8 cellular contexts compared by ENCODE assay signal in genomic region chr5:94111209-94112004, GRCh38.
DNase-seq lines count a peak whose midpoint lies in the region; ATAC-seq, FAIRE-seq and TF ChIP-seq lines count a peak whose summit lies in the region.

No MANE protein-coding gene starts in this region.

- no peaks in the 10 kb centered on the region for H3K36me3 ChIP-seq in BJ (ENCODE audit: control insufficient read depth, insufficient read depth, low read length)

- ATAC-seq in HG03442 (IDR thresholded peaks at IDR 0.05; ENCODE audit: unreplicated experiment), result peak; percentile 100
- ATAC-seq in activated CD4-positive, alpha-beta T cell treated with anti-CD3 and anti-CD28 coated beads for 36 hours, result peak; percentile 97

- peak overlapping the region; percentile 93 for H3K27ac Mint-ChIP-seq in activated CD4-positive, alpha-beta T cell treated with anti-CD3 and anti-CD28 coated beads for 36 hours

- H3K4me3 ChIP-seq in BJ (ENCODE audit: low read depth, low read length), result peak overlapping the region; percentile 99

- H3K27me3 ChIP-seq in BJ (ENCODE audit: control insufficient read depth, insufficient read depth, low read length), result no peaks in the 10 kb centered on the region; the same call in 1 of the 2 replicates

- peak overlapping the region; percentile 91 for H3K4me3 Mint-ChIP-seq in activated CD4-positive, alpha-beta T cell treated with anti-CD3 and anti-CD28 coated beads for 36 hours

- CTCF ChIA-PET in BJ (lab: Yijun Ruan, JAX), result interaction anchor here (0.7 to 0.8 kb wide), 2 partner anchors 188 to 199 kb away, joined by 3 to 4 read pairs; no protein-coding TSS in a partner anchor
- CTCF ChIA-PET in activated CD4-positive, alpha-beta T cell treated with anti-CD3 and anti-CD28 coated beads for 36 hours (lab: Charles Lee), result no interaction called here

- DNase-seq in BJ (ENCODE audit: low read depth), result peak; percentile 86
- peak; percentile 81 for DNase-seq in GM19239 (ENCODE audit: insufficient read length, low spot score)
- DNase-seq in NCI-H510A treated with DMSO at 0.1 percent for 48 hours (lab: John Stamatoyannopoulos, UW), result peak; percentile 77
- DNase-seq in activated CD4-positive, alpha-beta T cell treated with anti-CD3 and anti-CD28 coated beads for 36 hours, result peak; percentile 96
- peak; percentile 98 for DNase-seq in kidney tubule cell (ENCODE audit: low spot score)
- DNase-seq in stimulated activated CD4-positive, alpha-beta T cell treated with anti-CD3 and anti-CD28 coated beads, Interleukin-1b, Interleukin-23, amount 100 ng/mL, for 1 hour (ENCODE audit: low read depth in 2 of 2), result peak; percentile 65 to 79

- POLR2A ChIA-PET in BJ (lab: Charles Lee), result no interaction called here
- POLR2A ChIA-PET in activated CD4-positive, alpha-beta T cell treated with anti-CD3 and anti-CD28 coated beads for 36 hours (lab: Charles Lee), result interaction anchor here (0.6 kb wide), 1 partner anchor 1511 kb away, joined by 3 read pairs; no protein-coding TSS in a partner anchor

- peaks cover 15% of the 10 kb centered on the region for H3K9me3 Mint-ChIP-seq in activated CD4-positive, alpha-beta T cell treated with anti-CD3 and anti-CD28 coated beads for 36 hours (ENCODE audit: low read depth)

- H3K36me3 Mint-ChIP-seq in activated CD4-positive, alpha-beta T cell treated with anti-CD3 and anti-CD28 coated beads for 36 hours (ENCODE audit: low read depth), result peaks cover 24% of the 10 kb centered on the region

- H3K27ac ChIP-seq in cingulate gyrus (ENCODE audit: low read depth, low read length), result peak overlapping the region; percentile 88

- peak; percentile 41 for TF ChIP-seq CTCF in BJ (IDR thresholded peaks at IDR 0.05; ENCODE audit: insufficient read depth, low read depth, low read length)

- peak; percentile 98 for FAIRE-seq in GM19239 (lab: Jason Lieb, UNC)

- no peaks in the 10 kb centered on the region for H3K27me3 Mint-ChIP-seq in activated CD4-positive, alpha-beta T cell treated with anti-CD3 and anti-CD28 coated beads for 36 hours

- intact Hi-C loops in activated CD4-positive, alpha-beta T cell treated with anti-CD3 and anti-CD28 coated beads for 36 hours (cut with DNase I, micrococcal nuclease), result loop anchor here (1.0 to 5.0 kb wide), 5 partner anchors 237 to 681 kb away; partner anchors contain the start of genes KIAA0825 (in 1 of the 2) and SLF1 (in 1 of the 2)

- H3K4me1 Mint-ChIP-seq in activated CD4-positive, alpha-beta T cell treated with anti-CD3 and anti-CD28 coated beads for 36 hours, result peaks cover 39% of the 10 kb centered on the region

Comparison
In these comparisons a context has a peak if more than half of its experiments do, and no peak if none do; other contexts are left out.
1. Peak in every context shown above with its lines: DNase-seq, ATAC-seq, H3K4me3 ChIP-seq and H3K27ac ChIP-seq.